ENCODE assay signal across 20 cellular contexts in genomic region chr3:81782585-81782984, GRCh38. TPM values are rescaled to one million over a fixed set of nuclear protein-coding genes. Genes with fewer than 3 reads are reported as not detected.
A peak's percentile ranks its signal among the peaks of the same experiment; 100 is the strongest.
DNase-seq lines count a peak whose midpoint lies in the region; ATAC-seq and TF ChIP-seq lines count a peak whose summit lies in the region.
"Had no signal": no experiment of that assay in that cellular context is flagged by ENCODE, and none has a peak within 500 bp of the region (broad histone marks: within the 10 kb centered on the region; RNA-seq: fewer than 3 reads in every experiment).

No MANE protein-coding gene starts in this region.

- TF ChIP-seq POLR2A in erythroblast (IDR thresholded peaks at IDR 0.05; ENCODE audit: low read length): no peak

- ATAC-seq in GM18502 (IDR thresholded peaks at IDR 0.05; ENCODE audit: poor library complexity, unreplicated experiment) (peak; percentile 58), HG02759 (IDR thresholded peaks at IDR 0.05; ENCODE audit: unreplicated experiment) (peak; percentile 46), HG03521 (IDR thresholded peaks at IDR 0.05; ENCODE audit: unreplicated experiment) (no peak)
- peak; percentile 89 to 96 for ATAC-seq in stimulated activated naive B cell treated with anti-CD40 and anti-IgM and Interleukin-4, amounts not matched to agents 10 μg/mL and 1 μg/mL and 100 μg/mL, for 72 hours (replicated peaks)
- ATAC-seq: PC-3 had no signal

- H3K27me3 Mint-ChIP-seq in stimulated activated naive B cell treated with anti-CD40 and anti-IgM and Interleukin-4, amounts not matched to agents 10 μg/mL and 1 μg/mL and 100 μg/mL, for 72 hours: no peaks in the 10 kb centered on the region
- no peaks in the 10 kb centered on the region for H3K27me3 Mint-ChIP-seq in mesothelial cell of epicardium (ENCODE audit: low read depth)

- H3K27ac Mint-ChIP-seq in stimulated activated naive B cell treated with anti-CD40 and anti-IgM and Interleukin-4, amounts not matched to agents 10 μg/mL and 1 μg/mL and 100 μg/mL, for 72 hours: peak overlapping the region; percentile 11
- H3K27ac Mint-ChIP-seq in mesothelial cell of epicardium: no peak overlapping the region

- H3K9me3 Mint-ChIP-seq in stimulated activated naive B cell treated with anti-CD40 and anti-IgM and Interleukin-4, amounts not matched to agents 10 μg/mL and 1 μg/mL and 100 μg/mL, for 72 hours: peaks cover 18 to 22% of the 10 kb centered on the region in 2 donors
- H3K9me3 Mint-ChIP-seq in mesothelial cell of epicardium: peaks cover 22% of the 10 kb centered on the region

- H3K4me1 Mint-ChIP-seq in stimulated activated naive B cell treated with anti-CD40 and anti-IgM and Interleukin-4, amounts not matched to agents 10 μg/mL and 1 μg/mL and 100 μg/mL, for 72 hours: peaks cover 12 to 20% of the 10 kb centered on the region in 2 donors
- H3K4me1 Mint-ChIP-seq in mesothelial cell of epicardium: peaks cover 10% of the 10 kb centered on the region

- peak; percentile 9 for DNase-seq in OCI-M1 (lab: John Stamatoyannopoulos, UW)
- no peak for DNase-seq in stimulated activated naive B cell treated with anti-CD40 and anti-IgM and Interleukin-4, amounts not matched to agents 10 μg/mL and 1 μg/mL and 100 μg/mL, for 72 hours
- DNase-seq in mesothelial cell of epicardium (ENCODE audit: low spot score in 2 of 2, unreplicated experiment in 2 of 2): no peak
- DNase-seq in erythroblast (lab: John Stamatoyannopoulos, UW): no peak
- DNase-seq: ACHN; DMS79; MM.1S; NCI-H1417; NCI-H187; NCI-H2107; NCI-H510A; NCI-H748 treated with DMSO at 0.1 percent for 48 hours; NK-92 treated with Interleukin-12 subunit alpha and Interleukin-12 subunit beta, amount 100 ng/mL, for 24 hours; PC-3; RPMI8226; SHP77 treated with DMSO at 0.1 percent for 48 hours; SK-N-SH had no signal

- TF ChIP-seq CTCF in mesothelial cell of epicardium (IDR thresholded peaks at IDR 0.05; ENCODE audit: unreplicated experiment): no peak

- peaks cover 6 to 18% of the 10 kb centered on the region in 2 donors for H3K36me3 Mint-ChIP-seq in stimulated activated naive B cell treated with anti-CD40 and anti-IgM and Interleukin-4, amounts not matched to agents 10 μg/mL and 1 μg/mL and 100 μg/mL, for 72 hours
- H3K36me3 Mint-ChIP-seq in mesothelial cell of epicardium: no peaks in the 10 kb centered on the region

- H3K4me3 Mint-ChIP-seq in stimulated activated naive B cell treated with anti-CD40 and anti-IgM and Interleukin-4, amounts not matched to agents 10 μg/mL and 1 μg/mL and 100 μg/mL, for 72 hours: no peak overlapping the region
- no peak overlapping the region for H3K4me3 Mint-ChIP-seq in mesothelial cell of epicardium

RNA-seq across cellular contexts. Expression of gene GBE1, which starts 21.1 kb away (rescaled TPM):
- 9.9 to 10.8 TPM (median 9.9 TPM) in 3 replicates for total RNA-seq in mesothelial cell of epicardium
